Comparison of ENCODE assay signal across 2 cellular contexts in the genomic region with DNA sequence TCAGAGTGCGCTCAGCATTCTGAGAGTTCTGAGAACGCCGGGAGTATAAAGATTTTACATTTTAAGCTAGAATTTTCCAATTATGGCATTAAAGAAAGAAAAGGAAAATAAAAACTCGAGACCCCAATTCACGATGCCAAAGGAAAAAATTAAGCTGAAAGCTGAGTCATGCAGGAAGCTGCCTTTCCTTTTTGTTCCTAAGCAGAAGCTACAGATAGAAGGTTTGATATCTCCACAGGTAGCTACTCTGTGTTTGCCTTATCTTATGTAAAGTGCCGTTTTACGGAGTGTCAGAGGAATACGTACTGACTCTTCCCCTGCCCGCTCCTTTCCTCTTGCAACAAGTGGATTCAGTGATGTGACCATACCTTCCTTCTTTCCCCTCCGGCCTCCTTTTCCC.
A peak's percentile ranks its signal among the peaks of the same experiment; 100 is the strongest.
TF ChIP-seq lines count a peak whose summit lies in the region.

No MANE protein-coding gene starts in this region.

TF ChIP-seq in HEK293, 187 proteins besides CTCF, POLR2A, EP300 and RAD21:
- TF ChIP-seq ZNF324 (tag by site-specific recombination; IDR thresholded peaks at IDR 0.05) (no peak), HOXA7 (CRISPR knock-in tag; IDR thresholded peaks at IDR 0.05; ENCODE audit: borderline replicate concordance) (no peak), SCRT2 (tag by site-specific recombination; IDR thresholded peaks at IDR 0.05) (peak; percentile 69)

TF ChIP-seq in endothelial cell of umbilical vein, 7 proteins besides CTCF, POLR2A, EP300 and RAD21:
- TF ChIP-seq GATA2 (IDR thresholded peaks at IDR 0.05; ENCODE audit: insufficient read depth, insufficient read length, low read depth, low read length) (peak; percentile 68), EZH2 (IDR thresholded peaks at IDR 0.05; ENCODE audit: borderline replicate concordance, low read depth, low read length, severe bottlenecking) (no peak), POLR2AphosphoS5 (IDR thresholded peaks at IDR 0.05; ENCODE audit: insufficient read depth, low read depth, low read length) (no peak), MYC (IDR thresholded peaks at IDR 0.05; ENCODE audit: low read depth, low read length) (no peak), FOS (IDR thresholded peaks at IDR 0.05; ENCODE audit: borderline replicate concordance, insufficient read depth, low read length) (peak; percentile 49), JUN (IDR thresholded peaks at IDR 0.05; ENCODE audit: borderline replicate concordance, insufficient read depth, insufficient read length, low read depth) (peak; percentile 17)
- TF ChIP-seq, protein P1, sequence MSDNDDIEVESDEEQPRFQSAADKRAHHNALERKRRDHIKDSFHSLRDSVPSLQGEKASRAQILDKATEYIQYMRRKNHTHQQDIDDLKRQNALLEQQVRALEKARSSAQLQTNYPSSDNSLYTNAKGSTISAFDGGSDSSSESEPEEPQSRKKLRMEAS (IDR thresholded peaks at IDR 0.05; ENCODE audit: insufficient read depth, insufficient read length) = no peak
